In genomic region chr20:37360515-37361115, GRCh38 we compare ENCODE assay signal across 13 cellular contexts. TPM values are rescaled to one million over a fixed set of nuclear protein-coding genes. Genes with fewer than 3 reads are reported as not detected.
DNase-seq lines count a peak whose midpoint lies in the region; ATAC-seq and TF ChIP-seq lines count a peak whose summit lies in the region.
"Had no signal": no experiment of that assay in that cellular context is flagged by ENCODE, and none has a peak within 500 bp of the region (broad histone marks: within the 10 kb centered on the region; RNA-seq: fewer than 3 reads in every experiment).

No MANE protein-coding gene starts in this region.

- H3K36me3 ChIP-seq in RWPE2 (ENCODE audit: low read depth) = peaks cover 29% of the 10 kb centered on the region
- peaks cover 2% of the 10 kb centered on the region for H3K36me3 ChIP-seq in suprapubic skin
- peaks cover 2% of the 10 kb centered on the region; the same call in 1 of the 2 replicates for H3K36me3 ChIP-seq in PC-9 (ENCODE audit: low read depth)

- CTCF ChIA-PET in PC-9 (lab: Charles Lee) = no interaction called here

- no peaks in the 10 kb centered on the region for H3K79me2 ChIP-seq in PC-9 (ENCODE audit: low read depth)

- ATAC-seq in RWPE2 (ENCODE audit: low read depth) (no peak), HG02885 (IDR thresholded peaks at IDR 0.05; ENCODE audit: poor library complexity, unreplicated experiment) (no peak)

- H3K27ac ChIP-seq in RWPE2 (ENCODE audit: poor library complexity, severe bottlenecking) (peak overlapping the region; percentile 96), suprapubic skin (no peak overlapping the region), PC-9 (no peak overlapping the region)
- H3K27ac ChIP-seq: C4-2B had no signal

- H3K9me3 ChIP-seq in RWPE2 (ENCODE audit: severe bottlenecking) (no peaks in the 10 kb centered on the region), suprapubic skin (no peaks in the 10 kb centered on the region), PC-9 (ENCODE audit: insufficient read depth, low read depth) (no peaks in the 10 kb centered on the region)

- peak; percentile 5 for DNase-seq in activated T-cell treated with anti-CD3 and anti-CD28 coated beads, Interleukin-2, amount 50 U/mL, for 24 hours
- no peak for DNase-seq in activated T-cell treated with anti-CD3 and anti-CD28 coated beads, Interleukin-2, amount 50 U/mL, for 48 hours
- DNase-seq in RWPE2 (ENCODE audit: low spot score) = peak; percentile 70
- no peak for DNase-seq in mesothelial cell of epicardium (ENCODE audit: low spot score in 2 of 2, unreplicated experiment in 2 of 2)
- DNase-seq in suprapubic skin (ENCODE audit: low spot score in 2 of 2) = peak; percentile 24 to 62
- DNase-seq in PC-9 = no peak
- DNase-seq in AG08396 (ENCODE audit: low spot score) = no peak
- DNase-seq: MV-4-11, NCI-H1417 treated with DMSO at 0.1 percent for 48 hours, NCI-H2029, NCI-H510A had no signal

- H3K36me3 Mint-ChIP-seq in activated T-cell treated with anti-CD3 and anti-CD28 coated beads, Interleukin-2, amount 50 U/mL, for 24 hours (ENCODE audit: low read depth) = no peaks in the 10 kb centered on the region
- H3K36me3 Mint-ChIP-seq in mesothelial cell of epicardium = peaks cover 10% of the 10 kb centered on the region

- no peaks in the 10 kb centered on the region for H3K9me3 Mint-ChIP-seq in activated T-cell treated with anti-CD3 and anti-CD28 coated beads, Interleukin-2, amount 50 U/mL, for 24 hours
- H3K9me3 Mint-ChIP-seq in mesothelial cell of epicardium = peaks cover under 1% of the 10 kb centered on the region

- BruUV-seq in PC-9 (replicated peaks; lab: Mats Ljungman, UMichigan) = no TSS peak

- TF ChIP-seq POLR2A in suprapubic skin (IDR thresholded peaks at IDR 0.05) = no peak

- H3K4me1 Mint-ChIP-seq in activated T-cell treated with anti-CD3 and anti-CD28 coated beads, Interleukin-2, amount 50 U/mL, for 24 hours (ENCODE audit: low read depth) = no peaks in the 10 kb centered on the region
- H3K4me1 Mint-ChIP-seq in mesothelial cell of epicardium = peaks cover 28% of the 10 kb centered on the region

- H3K4me3 Mint-ChIP-seq in activated T-cell treated with anti-CD3 and anti-CD28 coated beads, Interleukin-2, amount 50 U/mL, for 24 hours = no peak overlapping the region
- no peak overlapping the region for H3K4me3 Mint-ChIP-seq in mesothelial cell of epicardium

- no peaks in the 10 kb centered on the region for H3F3A ChIP-seq in PC-9 (ENCODE audit: insufficient read depth, low read depth)

- no peaks in the 10 kb centered on the region for H3K27me3 Mint-ChIP-seq in activated T-cell treated with anti-CD3 and anti-CD28 coated beads, Interleukin-2, amount 50 U/mL, for 24 hours
- H3K27me3 Mint-ChIP-seq in mesothelial cell of epicardium (ENCODE audit: low read depth) = no peaks in the 10 kb centered on the region

- H3K4me3 ChIP-seq in RWPE2 (ENCODE audit: severe bottlenecking) = no peak overlapping the region
- no peak overlapping the region for H3K4me3 ChIP-seq in suprapubic skin
- no peak overlapping the region for H3K4me3 ChIP-seq in PC-9

- POLR2A ChIA-PET in PC-9 (lab: Charles Lee; ENCODE audit: unreplicated experiment) = no interaction called here

- H2AFZ ChIP-seq in PC-9 = no peak overlapping the region

- intact Hi-C loops in PC-9 (cut with micrococcal nuclease; ENCODE audit: unreplicated experiment) = no loop called here

- no peaks in the 10 kb centered on the region for H3K27me3 ChIP-seq in RWPE2 (ENCODE audit: insufficient read depth, poor library complexity, severe bottlenecking)
- H3K27me3 ChIP-seq in suprapubic skin = no peaks in the 10 kb centered on the region
- no peaks in the 10 kb centered on the region for H3K27me3 ChIP-seq in PC-9 (ENCODE audit: insufficient read depth, low read depth)

- H3K4me2 ChIP-seq in PC-9 = no peak overlapping the region

- H4K20me1 ChIP-seq in PC-9 (ENCODE audit: insufficient read depth) = peaks cover 26% of the 10 kb centered on the region

- 95% methylated on average over 5 of the region's 5 CpGs for WGBS in suprapubic skin

- TF ChIP-seq CTCF in RWPE2 (IDR thresholded peaks at IDR 0.05; ENCODE audit: poor library complexity, severe bottlenecking) (no peak), mesothelial cell of epicardium (IDR thresholded peaks at IDR 0.05; ENCODE audit: unreplicated experiment) (no peak), suprapubic skin (IDR thresholded peaks at IDR 0.05) (no peak), PC-9 (conservative IDR thresholded peaks at IDR 0.05) (no peak)

- no peak for TF ChIP-seq EP300 in suprapubic skin (IDR thresholded peaks at IDR 0.05)

- H3K9me2 ChIP-seq in PC-9 (ENCODE audit: insufficient read depth) = no peaks in the 10 kb centered on the region

- H3K4me1 ChIP-seq in RWPE2 (ENCODE audit: insufficient read depth, poor library complexity, severe bottlenecking) = peaks cover 44% of the 10 kb centered on the region
- peaks cover 42% of the 10 kb centered on the region for H3K4me1 ChIP-seq in suprapubic skin
- no peaks in the 10 kb centered on the region for H3K4me1 ChIP-seq in PC-9 (replicated peaks; ENCODE audit: insufficient read depth)

- no peak overlapping the region for H3K27ac Mint-ChIP-seq in activated T-cell treated with anti-CD3 and anti-CD28 coated beads, Interleukin-2, amount 50 U/mL, for 24 hours
- H3K27ac Mint-ChIP-seq in mesothelial cell of epicardium = peak overlapping the region; percentile 86

RNA-seq across cellular contexts. Expression of gene SRC, which starts 14.7 kb away (rescaled TPM):
- 81.2 to 85.2 TPM (median 81.3 TPM) in 3 replicates for total RNA-seq in mesothelial cell of epicardium
- 10 to 100 TPM; 18.8 to 39.5 (median 26.0) TPM for total RNA-seq in suprapubic skin
- 56.8 and 58.4 TPM in 2 replicates for total RNA-seq in PC-9 (2021)

Comparison
In these comparisons a context has a peak if more than half of its experiments do, and no peak if none do; other contexts are left out.
1. DNase-seq: peak in activated T-cell treated with anti-CD3 and anti-CD28 coated beads, Interleukin-2, amount 50 U/mL, for 24 hours (single experiment), RWPE2 (single experiment) and suprapubic skin (2 of 2); none in activated T-cell treated with anti-CD3 and anti-CD28 coated beads, Interleukin-2, amount 50 U/mL, for 48 hours (0 of 2), mesothelial cell of epicardium (0 of 2), PC-9 (0 of 2) and AG08396 (single experiment).